ENCODE assay signal across 15 cellular contexts in the genomic region with DNA sequence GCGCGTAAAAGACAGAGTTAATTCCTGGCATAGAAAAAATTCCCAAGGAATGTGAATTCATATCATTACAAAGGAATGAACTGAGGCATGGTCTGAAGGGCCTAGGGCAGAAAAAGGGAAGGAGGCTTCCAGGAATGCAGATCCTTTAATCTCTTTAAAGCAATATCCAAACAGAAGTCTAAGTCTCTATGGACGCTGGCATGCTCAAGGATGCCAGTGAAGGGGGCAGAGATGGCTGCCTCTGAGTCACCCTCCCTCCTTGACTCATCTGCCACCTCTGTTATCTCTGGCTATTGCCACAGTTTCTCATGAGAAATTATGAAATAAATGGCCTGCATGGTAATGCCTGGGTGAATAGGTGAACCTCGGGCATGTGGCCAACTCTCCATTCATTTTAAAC.
DNase-seq lines count a peak whose midpoint lies in the region; ATAC-seq and TF ChIP-seq lines count a peak whose summit lies in the region.
"Had no signal": no experiment of that assay in that cellular context is flagged by ENCODE, and none has a peak within 500 bp of the region (broad histone marks: within the 10 kb centered on the region; RNA-seq: fewer than 3 reads in every experiment).

No MANE protein-coding gene starts in this region.

- H3K27ac ChIP-seq in SK-N-SH (ENCODE audit: low read depth in 2 of 2, low read length in 1 of 2) (peak overlapping the region in 1 of 2 experiments; percentile 38; a peak in 2 of 4 replicates), heart right ventricle (no peak overlapping the region)
- H3K27ac ChIP-seq: tibial artery had no signal

- H3K4me3 Mint-ChIP-seq in nephron progenitor cell, result no peak overlapping the region
- H3K4me3 Mint-ChIP-seq in naive thymus-derived CD8-positive, alpha-beta T cell, result no peak overlapping the region
- H3K4me3 Mint-ChIP-seq: activated naive CD8-positive, alpha-beta T cell; dendritic cell treated with granulocyte-macrophage colony-stimulating factor and Interleukin-4, amounts not matched to agents 40 ng/mL and 50 ng/mL, for 4 days; nephron had no signal

- H3K27ac Mint-ChIP-seq in nephron progenitor cell, result no peak overlapping the region
- no peak overlapping the region for H3K27ac Mint-ChIP-seq in naive thymus-derived CD8-positive, alpha-beta T cell
- H3K27ac Mint-ChIP-seq: activated naive CD8-positive, alpha-beta T cell; dendritic cell treated with granulocyte-macrophage colony-stimulating factor and Interleukin-4, amounts not matched to agents 40 ng/mL and 50 ng/mL, for 4 days; nephron had no signal

- H3K9me3 ChIP-seq in SK-N-SH (no peaks in the 10 kb centered on the region), heart right ventricle (no peaks in the 10 kb centered on the region)
- H3K9me3 ChIP-seq: tibial artery had no signal

- no peaks in the 10 kb centered on the region for H3K4me1 ChIP-seq in SK-N-SH (ENCODE audit: control insufficient read depth in 1 of 2, insufficient read depth in 2 of 2, low read depth in 1 of 2, low read length in 1 of 2)
- H3K4me1 ChIP-seq in heart right ventricle, result no peaks in the 10 kb centered on the region

- H3K4me1 Mint-ChIP-seq in nephron progenitor cell, result peaks cover 7% of the 10 kb centered on the region
- no peaks in the 10 kb centered on the region for H3K4me1 Mint-ChIP-seq in naive thymus-derived CD8-positive, alpha-beta T cell

- H3K79me2 ChIP-seq in SK-N-SH (ENCODE audit: insufficient read depth), result no peaks in the 10 kb centered on the region

- no peaks in the 10 kb centered on the region for H3K9me3 Mint-ChIP-seq in nephron progenitor cell
- no peaks in the 10 kb centered on the region for H3K9me3 Mint-ChIP-seq in naive thymus-derived CD8-positive, alpha-beta T cell
- H3K9me3 Mint-ChIP-seq: dendritic cell treated with granulocyte-macrophage colony-stimulating factor and Interleukin-4, amounts not matched to agents 40 ng/mL and 50 ng/mL, for 4 days; nephron had no signal

- H3K4me2 ChIP-seq in SK-N-SH, result no peak overlapping the region

- H3K27me3 ChIP-seq in SK-N-SH (ENCODE audit: insufficient read depth) (no peaks in the 10 kb centered on the region), heart right ventricle (peaks cover 0 to 6% (median 0%) of the 10 kb centered on the region in 7 donors)
- H3K27me3 ChIP-seq: tibial artery had no signal

- CTCF ChIA-PET in SK-N-SH (lab: Yijun Ruan, JAX), result no interaction called here

- POLR2A ChIA-PET in SK-N-SH (lab: Yijun Ruan, JAX), result no interaction called here
- POLR2A ChIA-PET in naive thymus-derived CD8-positive, alpha-beta T cell (lab: Charles Lee), result no interaction called here

- H3K36me3 ChIP-seq in SK-N-SH (replicated peaks in 1 of 2; ENCODE audit: control insufficient read depth in 1 of 2, insufficient read depth in 2 of 2, low read length in 1 of 2), result no peaks in the 10 kb centered on the region
- no peaks in the 10 kb centered on the region for H3K36me3 ChIP-seq in heart right ventricle
- H3K36me3 ChIP-seq: tibial artery had no signal

- intact Hi-C loops in head of caudate nucleus (cut with DNase I) (no loop called here), heart right ventricle (cut with DNase I) (no loop called here)

- peak overlapping the region; percentile 54; the same call in 1 of the 2 replicates for H2AFZ ChIP-seq in SK-N-SH (ENCODE audit: low read depth)

- no peak for TF ChIP-seq RAD21 in SK-N-SH (IDR thresholded peaks at IDR 0.05; ENCODE audit: low read length)

- no peak for TF ChIP-seq EP300 in SK-N-SH (IDR thresholded peaks at IDR 0.05; ENCODE audit: borderline replicate concordance in 1 of 2, low read depth in 1 of 2, low read length in 1 of 2)

- H3F3A ChIP-seq in SK-N-SH (replicated peaks; ENCODE audit: insufficient read depth), result no peaks in the 10 kb centered on the region

- TF ChIP-seq CTCF in AG10803 (conservative IDR thresholded peaks at IDR 0.05; ENCODE audit: low read length) (no peak), SK-N-SH (IDR thresholded peaks at IDR 0.05) (no peak), heart right ventricle (IDR thresholded peaks at IDR 0.05) (no peak), nephron progenitor cell (IDR thresholded peaks at IDR 0.05) (no peak)

- H4K20me1 ChIP-seq in SK-N-SH (ENCODE audit: insufficient read depth), result no peaks in the 10 kb centered on the region

- ATAC-seq in heart right ventricle, result no peak
- ATAC-seq in naive thymus-derived CD8-positive, alpha-beta T cell, result no peak
- ATAC-seq: Panc1 had no signal

- WGBS in SK-N-SH (ENCODE audit: low lambda C conversion rate), result 41% methylated on average over 4 of the region's 4 CpGs
- WGBS in heart right ventricle, 2 donors, result 86 to 93% methylated on average over 4 of the region's 4 CpGs

- no peaks in the 10 kb centered on the region for H3K27me3 Mint-ChIP-seq in nephron progenitor cell (ENCODE audit: low read depth, poor library complexity)
- H3K27me3 Mint-ChIP-seq in naive thymus-derived CD8-positive, alpha-beta T cell, result no peaks in the 10 kb centered on the region
- H3K27me3 Mint-ChIP-seq: activated naive CD8-positive, alpha-beta T cell had no signal

- H3K9ac ChIP-seq in SK-N-SH, result no peak overlapping the region

- no peak overlapping the region for H3K4me3 ChIP-seq in AG10803 (ENCODE audit: low read length)
- H3K4me3 ChIP-seq in SK-N-SH (ENCODE audit: low read depth in 2 of 2, low read length in 1 of 2), result no peak overlapping the region
- H3K4me3 ChIP-seq in heart right ventricle, result no peak overlapping the region
- H3K4me3 ChIP-seq: tibial artery had no signal

- no peaks in the 10 kb centered on the region for H3K9me2 ChIP-seq in SK-N-SH

- H3K36me3 Mint-ChIP-seq in nephron progenitor cell (ENCODE audit: low read depth), result no peaks in the 10 kb centered on the region
- H3K36me3 Mint-ChIP-seq in naive thymus-derived CD8-positive, alpha-beta T cell, result no peaks in the 10 kb centered on the region
- H3K36me3 Mint-ChIP-seq: activated naive CD8-positive, alpha-beta T cell had no signal

- DNase-seq in AG10803 (ENCODE audit: low read depth) (peak; percentile 25), GM03348 (ENCODE audit: low spot score) (peak; percentile 32), SK-N-SH (no peak), islet precursor cell (peak; percentile 74), head of caudate nucleus (no peak), heart right ventricle (no peak), nephron progenitor cell (no peak)
- DNase-seq in naive thymus-derived CD8-positive, alpha-beta T cell, result no peak
- DNase-seq: NCI-H1092, NCI-H510A, tibial artery had no signal

TF ChIP-seq in SK-N-SH, 30 proteins besides CTCF, POLR2A, EP300 and RAD21 (continues in another document):
- TF ChIP-seq TEAD4 (IDR thresholded peaks at IDR 0.05; ENCODE audit: borderline replicate concordance, insufficient read depth), result no peak
- peak; percentile 89 for TF ChIP-seq FOSL2 (IDR thresholded peaks at IDR 0.05; ENCODE audit: borderline replicate concordance, low read depth)
- TF ChIP-seq SMC3 (IDR thresholded peaks at IDR 0.05; ENCODE audit: low read depth, low read length), result no peak
- peak; percentile 58 for TF ChIP-seq TCF12 (IDR thresholded peaks at IDR 0.05)
- no peak for TF ChIP-seq FOXM1 (IDR thresholded peaks at IDR 0.05; ENCODE audit: low read depth)
- TF ChIP-seq, protein P1, sequence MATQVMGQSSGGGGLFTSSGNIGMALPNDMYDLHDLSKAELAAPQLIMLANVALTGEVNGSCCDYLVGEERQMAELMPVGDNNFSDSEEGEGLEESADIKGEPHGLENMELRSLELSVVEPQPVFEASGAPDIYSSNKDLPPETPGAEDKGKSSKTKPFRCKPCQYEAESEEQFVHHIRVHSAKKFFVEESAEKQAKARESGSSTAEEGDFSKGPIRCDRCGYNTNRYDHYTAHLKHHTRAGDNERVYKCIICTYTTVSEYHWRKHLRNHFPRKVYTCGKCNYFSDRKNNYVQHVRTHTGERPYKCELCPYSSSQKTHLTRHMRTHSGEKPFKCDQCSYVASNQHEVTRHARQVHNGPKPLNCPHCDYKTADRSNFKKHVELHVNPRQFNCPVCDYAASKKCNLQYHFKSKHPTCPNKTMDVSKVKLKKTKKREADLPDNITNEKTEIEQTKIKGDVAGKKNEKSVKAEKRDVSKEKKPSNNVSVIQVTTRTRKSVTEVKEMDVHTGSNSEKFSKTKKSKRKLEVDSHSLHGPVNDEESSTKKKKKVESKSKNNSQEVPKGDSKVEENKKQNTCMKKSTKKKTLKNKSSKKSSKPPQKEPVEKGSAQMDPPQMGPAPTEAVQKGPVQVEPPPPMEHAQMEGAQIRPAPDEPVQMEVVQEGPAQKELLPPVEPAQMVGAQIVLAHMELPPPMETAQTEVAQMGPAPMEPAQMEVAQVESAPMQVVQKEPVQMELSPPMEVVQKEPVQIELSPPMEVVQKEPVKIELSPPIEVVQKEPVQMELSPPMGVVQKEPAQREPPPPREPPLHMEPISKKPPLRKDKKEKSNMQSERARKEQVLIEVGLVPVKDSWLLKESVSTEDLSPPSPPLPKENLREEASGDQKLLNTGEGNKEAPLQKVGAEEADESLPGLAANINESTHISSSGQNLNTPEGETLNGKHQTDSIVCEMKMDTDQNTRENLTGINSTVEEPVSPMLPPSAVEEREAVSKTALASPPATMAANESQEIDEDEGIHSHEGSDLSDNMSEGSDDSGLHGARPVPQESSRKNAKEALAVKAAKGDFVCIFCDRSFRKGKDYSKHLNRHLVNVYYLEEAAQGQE (IDR thresholded peaks at IDR 0.05; ENCODE audit: low read depth, low read length), result no peak
- TF ChIP-seq POLR2AphosphoS5 (IDR thresholded peaks at IDR 0.05; ENCODE audit: low read depth, low read length), result no peak
- no peak for TF ChIP-seq TAF1 (IDR thresholded peaks at IDR 0.05; ENCODE audit: borderline replicate concordance, low read depth, low read length)
- TF ChIP-seq RCOR1 (IDR thresholded peaks at IDR 0.05; ENCODE audit: low read length), result no peak
- TF ChIP-seq RXRA (IDR thresholded peaks at IDR 0.05; ENCODE audit: borderline replicate concordance, low read depth), result no peak
- TF ChIP-seq SIN3A (IDR thresholded peaks at IDR 0.05; ENCODE audit: borderline replicate concordance, low read depth, low read length), result no peak
- no peak for TF ChIP-seq RFX5 (IDR thresholded peaks at IDR 0.05; ENCODE audit: low read length)
- TF ChIP-seq NFIC (IDR thresholded peaks at IDR 0.05; ENCODE audit: borderline replicate concordance), result peak; percentile 71
- peak; percentile 70 for TF ChIP-seq JUND (IDR thresholded peaks at IDR 0.05)

Comparison
In these comparisons a context has a peak if more than half of its experiments do, and no peak if none do; other contexts are left out.
1. DNase-seq: peak in AG10803 (single experiment), GM03348 (single experiment) and islet precursor cell (single experiment); none in SK-N-SH (single experiment), head of caudate nucleus (0 of 42), heart right ventricle (0 of 2), nephron progenitor cell (single experiment) and naive thymus-derived CD8-positive, alpha-beta T cell (0 of 10).